Comparison of ENCODE assay signal across 1 cellular context in genomic region chr6:157534134-157534871, GRCh38.
TF ChIP-seq lines count a peak whose summit lies in the region.

No MANE protein-coding gene starts in this region.

TF ChIP-seq in GM12878, 131 proteins besides CTCF, POLR2A, EP300 and RAD21 (continued from another document):
- TF ChIP-seq, protein P1, sequence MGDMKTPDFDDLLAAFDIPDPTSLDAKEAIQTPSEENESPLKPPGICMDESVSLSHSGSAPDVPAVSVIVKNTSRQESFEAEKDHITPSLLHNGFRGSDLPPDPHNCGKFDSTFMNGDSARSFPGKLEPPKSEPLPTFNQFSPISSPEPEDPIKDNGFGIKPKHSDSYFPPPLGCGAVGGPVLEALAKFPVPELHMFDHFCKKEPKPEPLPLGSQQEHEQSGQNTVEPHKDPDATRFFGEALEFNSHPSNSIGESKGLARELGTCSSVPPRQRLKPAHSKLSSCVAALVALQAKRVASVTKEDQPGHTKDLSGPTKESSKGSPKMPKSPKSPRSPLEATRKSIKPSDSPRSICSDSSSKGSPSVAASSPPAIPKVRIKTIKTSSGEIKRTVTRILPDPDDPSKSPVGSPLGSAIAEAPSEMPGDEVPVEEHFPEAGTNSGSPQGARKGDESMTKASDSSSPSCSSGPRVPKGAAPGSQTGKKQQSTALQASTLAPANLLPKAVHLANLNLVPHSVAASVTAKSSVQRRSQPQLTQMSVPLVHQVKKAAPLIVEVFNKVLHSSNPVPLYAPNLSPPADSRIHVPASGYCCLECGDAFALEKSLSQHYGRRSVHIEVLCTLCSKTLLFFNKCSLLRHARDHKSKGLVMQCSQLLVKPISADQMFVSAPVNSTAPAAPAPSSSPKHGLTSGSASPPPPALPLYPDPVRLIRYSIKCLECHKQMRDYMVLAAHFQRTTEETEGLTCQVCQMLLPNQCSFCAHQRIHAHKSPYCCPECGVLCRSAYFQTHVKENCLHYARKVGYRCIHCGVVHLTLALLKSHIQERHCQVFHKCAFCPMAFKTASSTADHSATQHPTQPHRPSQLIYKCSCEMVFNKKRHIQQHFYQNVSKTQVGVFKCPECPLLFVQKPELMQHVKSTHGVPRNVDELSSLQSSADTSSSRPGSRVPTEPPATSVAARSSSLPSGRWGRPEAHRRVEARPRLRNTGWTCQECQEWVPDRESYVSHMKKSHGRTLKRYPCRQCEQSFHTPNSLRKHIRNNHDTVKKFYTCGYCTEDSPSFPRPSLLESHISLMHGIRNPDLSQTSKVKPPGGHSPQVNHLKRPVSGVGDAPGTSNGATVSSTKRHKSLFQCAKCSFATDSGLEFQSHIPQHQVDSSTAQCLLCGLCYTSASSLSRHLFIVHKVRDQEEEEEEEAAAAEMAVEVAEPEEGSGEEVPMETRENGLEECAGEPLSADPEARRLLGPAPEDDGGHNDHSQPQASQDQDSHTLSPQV (IDR thresholded peaks at IDR 0.05): peak; percentile 97
- TF ChIP-seq, protein P2, sequence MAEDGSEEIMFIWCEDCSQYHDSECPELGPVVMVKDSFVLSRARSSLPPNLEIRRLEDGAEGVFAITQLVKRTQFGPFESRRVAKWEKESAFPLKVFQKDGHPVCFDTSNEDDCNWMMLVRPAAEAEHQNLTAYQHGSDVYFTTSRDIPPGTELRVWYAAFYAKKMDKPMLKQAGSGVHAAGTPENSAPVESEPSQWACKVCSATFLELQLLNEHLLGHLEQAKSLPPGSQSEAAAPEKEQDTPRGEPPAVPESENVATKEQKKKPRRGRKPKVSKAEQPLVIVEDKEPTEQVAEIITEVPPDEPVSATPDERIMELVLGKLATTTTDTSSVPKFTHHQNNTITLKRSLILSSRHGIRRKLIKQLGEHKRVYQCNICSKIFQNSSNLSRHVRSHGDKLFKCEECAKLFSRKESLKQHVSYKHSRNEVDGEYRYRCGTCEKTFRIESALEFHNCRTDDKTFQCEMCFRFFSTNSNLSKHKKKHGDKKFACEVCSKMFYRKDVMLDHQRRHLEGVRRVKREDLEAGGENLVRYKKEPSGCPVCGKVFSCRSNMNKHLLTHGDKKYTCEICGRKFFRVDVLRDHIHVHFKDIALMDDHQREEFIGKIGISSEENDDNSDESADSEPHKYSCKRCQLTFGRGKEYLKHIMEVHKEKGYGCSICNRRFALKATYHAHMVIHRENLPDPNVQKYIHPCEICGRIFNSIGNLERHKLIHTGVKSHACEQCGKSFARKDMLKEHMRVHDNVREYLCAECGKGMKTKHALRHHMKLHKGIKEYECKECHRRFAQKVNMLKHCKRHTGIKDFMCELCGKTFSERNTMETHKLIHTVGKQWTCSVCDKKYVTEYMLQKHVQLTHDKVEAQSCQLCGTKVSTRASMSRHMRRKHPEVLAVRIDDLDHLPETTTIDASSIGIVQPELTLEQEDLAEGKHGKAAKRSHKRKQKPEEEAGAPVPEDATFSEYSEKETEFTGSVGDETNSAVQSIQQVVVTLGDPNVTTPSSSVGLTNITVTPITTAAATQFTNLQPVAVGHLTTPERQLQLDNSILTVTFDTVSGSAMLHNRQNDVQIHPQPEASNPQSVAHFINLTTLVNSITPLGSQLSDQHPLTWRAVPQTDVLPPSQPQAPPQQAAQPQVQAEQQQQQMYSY (CRISPR knock-in tag; IDR thresholded peaks at IDR 0.05): peak; percentile 67; the same call in 1 of the 2 replicates
- TF ChIP-seq, protein P3, sequence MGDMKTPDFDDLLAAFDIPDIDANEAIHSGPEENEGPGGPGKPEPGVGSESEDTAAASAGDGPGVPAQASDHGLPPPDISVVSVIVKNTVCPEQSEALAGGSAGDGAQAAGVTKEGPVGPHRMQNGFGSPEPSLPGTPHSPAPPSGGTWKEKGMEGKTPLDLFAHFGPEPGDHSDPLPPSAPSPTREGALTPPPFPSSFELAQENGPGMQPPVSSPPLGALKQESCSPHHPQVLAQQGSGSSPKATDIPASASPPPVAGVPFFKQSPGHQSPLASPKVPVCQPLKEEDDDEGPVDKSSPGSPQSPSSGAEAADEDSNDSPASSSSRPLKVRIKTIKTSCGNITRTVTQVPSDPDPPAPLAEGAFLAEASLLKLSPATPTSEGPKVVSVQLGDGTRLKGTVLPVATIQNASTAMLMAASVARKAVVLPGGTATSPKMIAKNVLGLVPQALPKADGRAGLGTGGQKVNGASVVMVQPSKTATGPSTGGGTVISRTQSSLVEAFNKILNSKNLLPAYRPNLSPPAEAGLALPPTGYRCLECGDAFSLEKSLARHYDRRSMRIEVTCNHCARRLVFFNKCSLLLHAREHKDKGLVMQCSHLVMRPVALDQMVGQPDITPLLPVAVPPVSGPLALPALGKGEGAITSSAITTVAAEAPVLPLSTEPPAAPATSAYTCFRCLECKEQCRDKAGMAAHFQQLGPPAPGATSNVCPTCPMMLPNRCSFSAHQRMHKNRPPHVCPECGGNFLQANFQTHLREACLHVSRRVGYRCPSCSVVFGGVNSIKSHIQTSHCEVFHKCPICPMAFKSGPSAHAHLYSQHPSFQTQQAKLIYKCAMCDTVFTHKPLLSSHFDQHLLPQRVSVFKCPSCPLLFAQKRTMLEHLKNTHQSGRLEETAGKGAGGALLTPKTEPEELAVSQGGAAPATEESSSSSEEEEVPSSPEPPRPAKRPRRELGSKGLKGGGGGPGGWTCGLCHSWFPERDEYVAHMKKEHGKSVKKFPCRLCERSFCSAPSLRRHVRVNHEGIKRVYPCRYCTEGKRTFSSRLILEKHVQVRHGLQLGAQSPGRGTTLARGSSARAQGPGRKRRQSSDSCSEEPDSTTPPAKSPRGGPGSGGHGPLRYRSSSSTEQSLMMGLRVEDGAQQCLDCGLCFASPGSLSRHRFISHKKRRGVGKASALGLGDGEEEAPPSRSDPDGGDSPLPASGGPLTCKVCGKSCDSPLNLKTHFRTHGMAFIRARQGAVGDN (IDR thresholded peaks at IDR 0.05): peak; percentile 90
- TF ChIP-seq YBX1 (IDR thresholded peaks at IDR 0.05): no peak
